In the genomic region with DNA sequence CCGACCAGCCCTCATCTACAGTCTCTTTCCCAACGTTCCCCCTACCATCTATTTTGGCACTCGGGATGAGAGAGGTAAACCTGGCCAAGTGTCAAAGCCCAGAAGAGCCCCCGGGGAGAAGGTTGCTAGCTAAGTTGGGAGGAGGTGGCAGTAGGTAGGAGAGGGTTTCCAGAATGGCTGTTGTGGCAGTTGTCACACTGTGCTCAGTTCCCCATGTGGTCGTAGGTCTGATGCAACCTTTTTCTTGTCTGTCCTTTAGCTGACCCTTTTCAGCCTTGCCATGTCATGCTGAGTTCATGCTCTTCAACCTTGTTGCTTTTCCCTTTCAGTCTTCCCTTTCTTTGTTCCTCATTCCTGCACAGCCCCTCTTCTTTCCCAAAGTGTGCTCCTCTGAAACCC, we compare ENCODE assay signal across 11 cellular contexts. TPM values are rescaled to one million over a fixed set of nuclear protein-coding genes. Genes with fewer than 3 reads are reported as not detected.
DNase-seq lines count a peak whose midpoint lies in the region; ATAC-seq and TF ChIP-seq lines count a peak whose summit lies in the region.
"Had no signal": no experiment of that assay in that cellular context is flagged by ENCODE, and none has a peak within 500 bp of the region (broad histone marks: within the 10 kb centered on the region; RNA-seq: fewer than 3 reads in every experiment).

No MANE protein-coding gene starts in this region.

- POLR2A ChIA-PET in Panc1 (lab: Charles Lee), result no interaction called here

- H3K4me3 ChIP-seq in Panc1 (ENCODE audit: low read depth in 2 of 2, low read length in 2 of 2), result no peak overlapping the region
- H3K4me3 ChIP-seq in prostate gland, result no peak overlapping the region

- in situ Hi-C loops in GM13977 (cut with MboI; ENCODE audit: low pct_unique_long_range_greater_than_20kb, low sequenced_read_pairs, unreplicated experiment), result no loop called here
- in situ Hi-C loops in Panc1 (cut with HindIII; ENCODE audit: low pct_unique_long_range_greater_than_20kb, low sequenced_read_pairs), result no loop called here

- no peak for TF ChIP-seq CTCF in GM13977 (IDR thresholded peaks at IDR 0.05; ENCODE audit: extremely low read depth, insufficient read depth, missing control alignments)
- no peak for TF ChIP-seq CTCF in Panc1 (IDR thresholded peaks at IDR 0.05)
- TF ChIP-seq CTCF in prostate gland (IDR thresholded peaks at IDR 0.05), result no peak

- BruUV-seq in Panc1 (replicated peaks; lab: Mats Ljungman, UMichigan), result no TSS peak

- H3K9me3 ChIP-seq in Panc1 (ENCODE audit: control insufficient read depth, insufficient read depth, low read depth, low read length) (no peaks in the 10 kb centered on the region), prostate gland (no peaks in the 10 kb centered on the region)

- CTCF ChIA-PET in Panc1 (lab: Charles Lee), result no interaction called here

- H3K4me1 ChIP-seq in Panc1 (ENCODE audit: control insufficient read depth, insufficient read depth, low read length) (no peaks in the 10 kb centered on the region), prostate gland (replicated peaks) (no peaks in the 10 kb centered on the region)

- no peak for ATAC-seq in Panc1
- no peak for ATAC-seq in GM21447 (IDR thresholded peaks at IDR 0.05; ENCODE audit: unreplicated experiment)
- no peak for ATAC-seq in GM18505 (IDR thresholded peaks at IDR 0.05; ENCODE audit: unreplicated experiment)
- ATAC-seq: stimulated activated naive CD8-positive, alpha-beta T cell treated with anti-CD3 and anti-CD28 coated beads, Interleukin-15, amount 100 ng/mL, for 72 hours had no signal

- no peaks in the 10 kb centered on the region for H3K27me3 ChIP-seq in Panc1 (ENCODE audit: control insufficient read depth, insufficient read depth, low read length)
- H3K27me3 ChIP-seq in prostate gland (replicated peaks; ENCODE audit: insufficient read depth), result no peaks in the 10 kb centered on the region

- 34% methylated on average over 5 of the region's 5 CpGs for WGBS in prostate gland

- TF ChIP-seq POLR2A in prostate gland (IDR thresholded peaks at IDR 0.05), result no peak
- no peak for TF ChIP-seq POLR2A in GM18505 (IDR thresholded peaks at IDR 0.05; ENCODE audit: borderline replicate concordance, extremely low read depth, insufficient read depth, insufficient read length)

- no peaks in the 10 kb centered on the region; the same call in 1 of the 2 replicates for H3K36me3 ChIP-seq in Panc1 (ENCODE audit: control insufficient read depth, insufficient read depth, low read length)
- peaks cover 4 to 6% of the 10 kb centered on the region in 2 donors for H3K36me3 ChIP-seq in prostate gland

- peak; percentile 48 for DNase-seq in GM13977 (ENCODE audit: low spot score)
- no peak for DNase-seq in Panc1 (ENCODE audit: low read depth, low spot score)
- DNase-seq in epithelial cell of prostate (ENCODE audit: low read depth, low spot score), result no peak
- DNase-seq in prostate gland (ENCODE audit: low spot score), result no peak
- DNase-seq in germinal center (ENCODE audit: low spot score), result no peak
- DNase-seq in T-helper 2 cell, result no peak
- DNase-seq: DMS53; NCI-H2171 treated with DMSO at 0.1 percent for 48 hours; stimulated activated naive CD8-positive, alpha-beta T cell treated with anti-CD3 and anti-CD28 coated beads, Interleukin-15, amount 100 ng/mL, for 72 hours had no signal

- H3K27ac ChIP-seq in Panc1 (ENCODE audit: low read length) (peak overlapping the region; percentile 1; the same call in 1 of the 2 replicates), epithelial cell of prostate (peak overlapping the region; percentile 39), prostate gland (peak overlapping the region; percentile 52 to 60)

- intact Hi-C loops in Panc1 (cut with micrococcal nuclease; ENCODE audit: unreplicated experiment), result no loop called here
- intact Hi-C loops in prostate gland (cut with DNase I), result no loop called here

RNA-seq across cellular contexts. Expression of a gene that starts 34.5 kb away (rescaled TPM):
- 45.6 TPM for total RNA-seq in Panc1 (2021; ENCODE audit: unreplicated experiment)
- polyA plus RNA-seq in Panc1 (2012; ENCODE audit: insufficient read length), result 23.0 TPM
- 10 to 100 TPM; 21.1 to 63.8 TPM for total RNA-seq in prostate gland

RNA-seq across cellular contexts. Expression of a gene that starts 36.8 kb away (rescaled TPM):
- total RNA-seq in Panc1 (2021; ENCODE audit: unreplicated experiment) (7.7 TPM), prostate gland (10 to 100 TPM; 97.7 to 98.3 TPM)
- polyA plus RNA-seq in Panc1 (2012; ENCODE audit: insufficient read length), result 8.6 TPM

Comparison
In these comparisons a context has a peak if more than half of its experiments do, and no peak if none do; other contexts are left out.
1. H3K27ac ChIP-seq: peak in every context shown above with its lines; median percentile 56 in prostate gland; 39 in epithelial cell of prostate; 1 in Panc1.
2. RNA of a gene that starts 36.8 kb away (total RNA-seq): 97.7 to 98.3 TPM in prostate gland; 7.7 TPM in Panc1 (single experiment); every median in the first group is over 10 times any median in the second.